Comparison of ENCODE assay signal across 8 cellular contexts in genomic region chr19:35040826-35041547, GRCh38. TPM values are rescaled to one million over a fixed set of nuclear protein-coding genes. Genes with fewer than 3 reads are reported as not detected.
DNase-seq lines count a peak whose midpoint lies in the region; ATAC-seq, FAIRE-seq and TF ChIP-seq lines count a peak whose summit lies in the region.

No MANE protein-coding gene starts in this region.

- H3K4me3 ChIP-seq in cardiac muscle cell, result peak overlapping the region; percentile 0

- peaks cover 20% of the 10 kb centered on the region for H3K4me1 ChIP-seq in cardiac muscle cell (ENCODE audit: low read depth)

- DNase-seq in DMS53 (lab: John Stamatoyannopoulos, UW) (peak; percentile 98), cardiac muscle cell (ENCODE audit: low read depth in 1 of 2, low spot score in 1 of 2) (peak; percentile 78 to 86), omental fat pad (ENCODE audit: low spot score) (peak; percentile 71), NCI-H128 (lab: John Stamatoyannopoulos, UW; ENCODE audit: unreplicated experiment) (no peak), AG20443 (ENCODE audit: low spot score) (no peak), NCI-H1694 treated with DMSO at 0.1 percent for 48 hours (lab: John Stamatoyannopoulos, UW) (no peak), GM19239 (ENCODE audit: insufficient read length, low spot score) (no peak)
- peak; percentile 42 to 44 for DNase-seq in activated CD4-positive, alpha-beta T cell treated with anti-CD3 and anti-CD28 coated beads, Interleukin-2, amount 50 U/mL, for 48 hours

- no peak for FAIRE-seq in GM19239 (lab: Jason Lieb, UNC)

- ATAC-seq in omental fat pad (ENCODE audit: low FRiP score), result peak; percentile 50

- H3K27me3 ChIP-seq in cardiac muscle cell, result no peaks in the 10 kb centered on the region

- TF ChIP-seq CTCF in cardiac muscle cell (IDR thresholded peaks at IDR 0.05; ENCODE audit: low read depth, low read length) (no peak), omental fat pad (IDR thresholded peaks at IDR 0.05) (no peak)

- no peaks in the 10 kb centered on the region for H3K9me3 ChIP-seq in cardiac muscle cell (ENCODE audit: low read depth)

- peak overlapping the region; percentile 60 for H3K27ac ChIP-seq in cardiac muscle cell

- no peaks in the 10 kb centered on the region for H3K36me3 ChIP-seq in cardiac muscle cell

RNA-seq across cellular contexts. Expression of gene HPN, which starts 0.5 kb away (rescaled TPM):
- total RNA-seq in cardiac muscle cell, result 12.9 and 36.2 TPM in 2 replicates
- polyA plus RNA-seq in cardiac muscle cell, result 21.3 and 43.7 TPM in 2 replicates
- total RNA-seq in omental fat pad, result 1 to 10 TPM in 3 of 4 donors, under 1 TPM in 1; 0.95 to 1.4 (median 1.2) TPM

RNA-seq across cellular contexts. Expression of gene SCN1B, which starts 10.7 kb away (rescaled TPM):
- total RNA-seq in cardiac muscle cell, result 1.2 and 4.2 TPM in 2 replicates
- 1.6 and 2.2 TPM in 2 replicates for polyA plus RNA-seq in cardiac muscle cell
- total RNA-seq in omental fat pad, result 10 to 100 TPM in 3 of 4 donors, 1 to 10 TPM in 1; 8.0 to 23.2 (median 11.8) TPM

RNA-seq across cellular contexts. Expression of gene GRAMD1A, which starts 40.9 kb away (rescaled TPM):
- total RNA-seq in cardiac muscle cell, result 68.8 and 113 TPM in 2 replicates
- 84.6 and 127 TPM in 2 replicates for polyA plus RNA-seq in cardiac muscle cell
- 10 to 100 TPM; 34.7 to 70.7 (median 43.3) TPM for total RNA-seq in omental fat pad

Comparison
In these comparisons a context has a peak if more than half of its experiments do, and no peak if none do; other contexts are left out.
1. DNase-seq: peak in DMS53 (single experiment), activated CD4-positive, alpha-beta T cell treated with anti-CD3 and anti-CD28 coated beads, Interleukin-2, amount 50 U/mL, for 48 hours (2 of 2), cardiac muscle cell (2 of 2) and omental fat pad (single experiment); none in NCI-H128 (single experiment), AG20443 (single experiment), NCI-H1694 treated with DMSO at 0.1 percent for 48 hours (single experiment) and GM19239 (single experiment).